In genomic region chr11:61581030-61581928, GRCh38 we compare ENCODE assay signal across 8 cellular contexts. TPM values are rescaled to one million over a fixed set of nuclear protein-coding genes. Genes with fewer than 3 reads are reported as not detected.
DNase-seq lines count a peak whose midpoint lies in the region; ATAC-seq and TF ChIP-seq lines count a peak whose summit lies in the region.

Gene SYT7, minus strand, starts transcription at chr11:61581076. Its CDS starts 256 bp downstream, at chr11:61580820.

- H3K4me1 ChIP-seq in iPS DF 6.9 (ENCODE audit: control insufficient read depth, insufficient read depth, low read length) (peaks cover 9% of the 10 kb centered on the region), sigmoid colon (peaks cover 4 to 12% (median 8%) of the 10 kb centered on the region in 4 donors)

- TF ChIP-seq EP300 in sigmoid colon (IDR thresholded peaks at IDR 0.05) = no peak

- H3K4me3 ChIP-seq in brain microvascular endothelial cell (ENCODE audit: low read depth, low read length) (peak within 1 kb of the TSS; percentile 22), iPS DF 6.9 (ENCODE audit: low read length) (peak within 1 kb of the TSS; percentile 66), sigmoid colon (peak within 1 kb of the TSS; percentile 24 to 57 (median 52))

- WGBS in iPS DF 6.9 (ENCODE audit: insufficient coverage, insufficient read length) = no CpG with 5 or more reads among the region's 96 CpGs
- 1% methylated on average over 96 of the region's 96 CpGs for WGBS in sigmoid colon, 2 donors

- H3K9me3 ChIP-seq in iPS DF 6.9 (ENCODE audit: control insufficient read depth, insufficient read depth, low read length) = no peaks in the 10 kb centered on the region
- H3K9me3 ChIP-seq in sigmoid colon = no peaks in the 10 kb centered on the region

- H3K27me3 ChIP-seq in brain microvascular endothelial cell (replicated peaks) (peaks cover 36% of the 10 kb centered on the region), iPS DF 6.9 (ENCODE audit: control insufficient read depth, insufficient read depth, low read length) (peaks cover 8% of the 10 kb centered on the region; the same call in 1 of the 2 replicates), sigmoid colon (peaks cover 14 to 34% (median 14%) of the 10 kb centered on the region in 3 donors)

- intact Hi-C loops in sigmoid colon (cut with DNase I) = loop anchor here (1.0 to 5.0 kb wide), 2 partner anchors 46 to 64 kb away; no protein-coding TSS in a partner anchor

- in situ Hi-C loops in brain microvascular endothelial cell (cut with HindIII; ENCODE audit: low pct_ligation_motif_present, low sequenced_read_pairs) = no loop called here

- DNase-seq in NCI-H2107 treated with DMSO at 0.1 percent for 48 hours (lab: John Stamatoyannopoulos, UW; ENCODE audit: unreplicated experiment) = peak; percentile 54
- DNase-seq in UCSD-AML1 (lab: John Stamatoyannopoulos, UW; ENCODE audit: unreplicated experiment) = peak; percentile 92
- peak; percentile 92 for DNase-seq in brain microvascular endothelial cell
- peak; percentile 89 for DNase-seq in iPS DF 6.9 (ENCODE audit: low read depth, low spot score)
- peak; percentile 98 for DNase-seq in sigmoid colon

- TF ChIP-seq POLR2A in sigmoid colon (IDR thresholded peaks at IDR 0.05) = no peak

- peak within 1 kb of the TSS; percentile 62 for H3K27ac ChIP-seq in 22Rv1
- H3K27ac ChIP-seq in brain microvascular endothelial cell = no peak within 1 kb of the TSS
- H3K27ac ChIP-seq in iPS DF 6.9 (ENCODE audit: low read length) = no peak within 1 kb of the TSS
- peak within 1 kb of the TSS in 3 of 4 donors; percentile 63 to 77 (median 70) for H3K27ac ChIP-seq in sigmoid colon

- ATAC-seq in GM18520 (IDR thresholded peaks at IDR 0.05; ENCODE audit: unreplicated experiment) = peak; percentile 74
- ATAC-seq in HG03095 (IDR thresholded peaks at IDR 0.05; ENCODE audit: unreplicated experiment) = peak; percentile 86

- TF ChIP-seq CTCF in 22Rv1 (IDR thresholded peaks at IDR 0.05) (peak; percentile 81), brain microvascular endothelial cell (IDR thresholded peaks at IDR 0.05; ENCODE audit: low read depth, low read length, missing control alignments) (peak; percentile 1), sigmoid colon (IDR thresholded peaks at IDR 0.05) (peak in 1 of 4 experiments; percentile 7)

- no peaks in the 10 kb centered on the region for H3K36me3 ChIP-seq in brain microvascular endothelial cell (replicated peaks)
- no peaks in the 10 kb centered on the region for H3K36me3 ChIP-seq in iPS DF 6.9 (ENCODE audit: control insufficient read depth, insufficient read depth, low read length)
- H3K36me3 ChIP-seq in sigmoid colon = no peaks in the 10 kb centered on the region

RNA-seq across cellular contexts. Expression of gene SYT7, which starts in this region (rescaled TPM):
- total RNA-seq in sigmoid colon = 1 to 10 TPM in 3 of 4 donors, under 1 TPM in 1; 0.66 to 3.6 (median 1.6) TPM
- polyA plus RNA-seq in sigmoid colon = 1 to 10 TPM; 4.2 to 8.4 (median 6.6) TPM

Comparison
In these comparisons a context has a peak if more than half of its experiments do, and no peak if none do; other contexts are left out.
1. H3K27ac ChIP-seq: peak in 22Rv1 (single experiment) and sigmoid colon (3 of 4); none in brain microvascular endothelial cell (single experiment) and iPS DF 6.9 (single experiment).
2. Peak in every context shown above with its lines, with median percentiles within 50 percentile points of each other: DNase-seq and H3K4me3 ChIP-seq.